In the genomic region with DNA sequence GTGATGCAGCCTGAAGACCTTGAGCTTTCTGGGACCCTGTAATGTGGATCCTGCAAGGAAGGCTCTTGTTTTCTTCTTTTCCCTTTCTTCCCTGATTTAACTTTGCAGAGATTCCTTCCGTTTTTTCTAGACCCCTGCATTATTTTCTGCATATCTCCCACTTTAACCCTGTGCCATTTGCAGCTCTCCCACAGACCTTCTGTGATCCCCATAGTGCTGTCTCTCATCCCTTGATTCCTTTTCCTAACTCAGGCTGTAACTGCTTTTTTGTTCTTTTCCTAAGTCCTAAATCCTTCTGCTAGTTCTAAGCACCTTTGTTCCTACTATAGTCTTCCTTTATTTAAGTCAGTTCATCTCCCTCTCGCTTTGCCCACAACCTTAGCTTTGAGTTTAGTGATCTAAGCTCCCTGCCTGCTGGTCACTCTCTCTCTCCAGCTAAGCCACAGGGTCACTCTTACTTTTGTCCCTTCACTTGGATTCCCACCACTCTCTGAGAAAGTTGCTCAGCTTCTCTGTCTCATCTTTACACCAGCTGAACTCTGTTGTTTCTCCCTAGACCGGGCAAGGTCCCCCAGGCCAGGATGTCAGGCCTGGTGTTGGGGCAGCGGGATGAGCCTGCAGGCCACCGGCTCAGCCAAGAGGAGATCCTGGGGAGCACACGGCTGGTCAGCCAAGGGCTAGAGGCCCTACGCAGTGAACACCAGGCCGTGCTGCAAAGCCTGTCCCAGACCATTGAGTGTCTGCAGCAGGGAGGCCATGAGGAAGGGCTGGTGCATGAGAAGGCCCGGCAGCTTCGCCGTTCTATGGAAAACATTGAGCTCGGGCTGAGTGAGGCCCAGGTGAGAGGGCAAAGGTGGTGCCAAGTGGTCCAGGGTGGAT, we compare ENCODE assay signal across 10 cellular contexts. TPM values are rescaled to one million over a fixed set of nuclear protein-coding genes. Genes with fewer than 3 reads are reported as not detected.
A peak's percentile ranks its signal among the peaks of the same experiment; 100 is the strongest.
DNase-seq lines count a peak whose midpoint lies in the region; ATAC-seq and TF ChIP-seq lines count a peak whose summit lies in the region.
"Had no signal": no experiment of that assay in that cellular context is flagged by ENCODE, and none has a peak within 500 bp of the region (broad histone marks: within the 10 kb centered on the region; RNA-seq: fewer than 3 reads in every experiment).

No MANE protein-coding gene starts in this region.

- TF ChIP-seq CTCF in thyroid gland (IDR thresholded peaks at IDR 0.05), result no peak

- no peak overlapping the region for H3K18ac ChIP-seq in mesenchymal stem cell (ENCODE audit: low read depth in 1 of 2, low read length in 2 of 2)

- H3K14ac ChIP-seq in mesenchymal stem cell (ENCODE audit: low read length in 2 of 2), result no peak overlapping the region

- peaks cover 35 to 40% of the 10 kb centered on the region in 2 experiments for H3K36me3 ChIP-seq in mesenchymal stem cell (ENCODE audit: control insufficient read depth in 1 of 2, insufficient read depth in 2 of 2, low read depth in 1 of 2, low read length in 2 of 2)
- peaks cover 6 to 17% of the 10 kb centered on the region in 2 donors for H3K36me3 ChIP-seq in thyroid gland

- H3K27me3 ChIP-seq in mesenchymal stem cell (ENCODE audit: control insufficient read depth in 1 of 2, insufficient read depth in 1 of 2, low read length in 2 of 2) (no peaks in the 10 kb centered on the region), thyroid gland (no peaks in the 10 kb centered on the region)

- CTCF ChIA-PET in activated naive CD4-positive, alpha-beta T cell treated with anti-CD3 and anti-CD28 coated beads for 36 hours (lab: Charles Lee), result interaction anchor here (1.0 kb wide), 1 partner anchor 9 kb away, joined by 6 read pairs; no protein-coding TSS in a partner anchor

- POLR2A ChIA-PET in activated naive CD8-positive, alpha-beta T cell treated with anti-CD3 and anti-CD28 coated beads, Interleukin-2, amount 10 ng/mL, durations not matched to agents 7 days and 5 days (lab: Charles Lee), result interaction anchor here (1.1 to 3.0 kb wide), 2 partner anchors 40 to 82 kb away, joined by 3 to 13 read pairs; a partner anchor contains a TSS

- 88% methylated on average over 12 of the region's 12 CpGs for WGBS in mesenchymal stem cell
- WGBS in thyroid gland, 2 donors, result 84 to 89% methylated on average over 12 of the region's 12 CpGs

- no peaks in the 10 kb centered on the region for H3K9me3 Mint-ChIP-seq in activated naive CD4-positive, alpha-beta T cell treated with anti-CD3 and anti-CD28 coated beads for 36 hours
- no peaks in the 10 kb centered on the region for H3K9me3 Mint-ChIP-seq in activated naive CD8-positive, alpha-beta T cell treated with anti-CD3 and anti-CD28 coated beads, Interleukin-2, amount 10 ng/mL, durations not matched to agents 7 days and 5 days

- no peak for TF ChIP-seq POLR2A in thyroid gland (IDR thresholded peaks at IDR 0.05)

- peak overlapping the region; percentile 86 for H3K4me3 Mint-ChIP-seq in activated naive CD4-positive, alpha-beta T cell treated with anti-CD3 and anti-CD28 coated beads for 36 hours
- peak overlapping the region; percentile 87 for H3K4me3 Mint-ChIP-seq in activated naive CD8-positive, alpha-beta T cell treated with anti-CD3 and anti-CD28 coated beads, Interleukin-2, amount 10 ng/mL, durations not matched to agents 7 days and 5 days

- H4K91ac ChIP-seq in mesenchymal stem cell (ENCODE audit: low read length), result no peak overlapping the region

- ATAC-seq in activated naive CD8-positive, alpha-beta T cell treated with anti-CD3 and anti-CD28 coated beads, Interleukin-2, amount 10 ng/mL, durations not matched to agents 7 days and 5 days (ENCODE audit: low read depth), result no peak

- H3K4me3 ChIP-seq in mesenchymal stem cell (ENCODE audit: insufficient read depth in 1 of 2, low read depth in 1 of 2, low read length in 2 of 2) (peak overlapping the region in 1 of 2 experiments; percentile 99), thyroid gland (replicated peaks in 1 of 3) (no peak overlapping the region)

- H3K4me1 Mint-ChIP-seq in activated naive CD4-positive, alpha-beta T cell treated with anti-CD3 and anti-CD28 coated beads for 36 hours (ENCODE audit: low read depth), result peaks cover 29% of the 10 kb centered on the region
- peaks cover 21% of the 10 kb centered on the region for H3K4me1 Mint-ChIP-seq in activated naive CD8-positive, alpha-beta T cell treated with anti-CD3 and anti-CD28 coated beads, Interleukin-2, amount 10 ng/mL, durations not matched to agents 7 days and 5 days

- peaks cover 14% of the 10 kb centered on the region for H3K36me3 Mint-ChIP-seq in activated naive CD4-positive, alpha-beta T cell treated with anti-CD3 and anti-CD28 coated beads for 36 hours (ENCODE audit: low read depth)
- peaks cover 4% of the 10 kb centered on the region for H3K36me3 Mint-ChIP-seq in activated naive CD8-positive, alpha-beta T cell treated with anti-CD3 and anti-CD28 coated beads, Interleukin-2, amount 10 ng/mL, durations not matched to agents 7 days and 5 days

- H3K27me3 Mint-ChIP-seq in activated naive CD4-positive, alpha-beta T cell treated with anti-CD3 and anti-CD28 coated beads for 36 hours (ENCODE audit: low read depth), result no peaks in the 10 kb centered on the region
- H3K27me3 Mint-ChIP-seq in activated naive CD8-positive, alpha-beta T cell treated with anti-CD3 and anti-CD28 coated beads, Interleukin-2, amount 10 ng/mL, durations not matched to agents 7 days and 5 days, result no peaks in the 10 kb centered on the region

- H3K4me2 ChIP-seq in mesenchymal stem cell (ENCODE audit: low read length, poor library complexity, severe bottlenecking), result peak overlapping the region; percentile 86

- H3K27ac Mint-ChIP-seq in activated naive CD4-positive, alpha-beta T cell treated with anti-CD3 and anti-CD28 coated beads for 36 hours, result no peak overlapping the region
- peak overlapping the region; percentile 96 for H3K27ac Mint-ChIP-seq in activated naive CD8-positive, alpha-beta T cell treated with anti-CD3 and anti-CD28 coated beads, Interleukin-2, amount 10 ng/mL, durations not matched to agents 7 days and 5 days

- no peak overlapping the region for H2BK5ac ChIP-seq in mesenchymal stem cell (ENCODE audit: low read depth, low read length, poor library complexity, severe bottlenecking)

- H3K23ac ChIP-seq in mesenchymal stem cell (ENCODE audit: low read length in 2 of 2), result no peak overlapping the region

- intact Hi-C loops in activated naive CD4-positive, alpha-beta T cell treated with anti-CD3 and anti-CD28 coated beads for 36 hours (cut with micrococcal nuclease), result no loop called here
- intact Hi-C loops in thyroid gland (cut with DNase I), result loop anchor here (5.0 kb wide), 1 partner anchor 86 kb away; no protein-coding TSS in a partner anchor

- H3K9me3 ChIP-seq in mesenchymal stem cell (ENCODE audit: control insufficient read depth, low read length), result no peaks in the 10 kb centered on the region
- no peaks in the 10 kb centered on the region for H3K9me3 ChIP-seq in thyroid gland

- H2BK120ac ChIP-seq in mesenchymal stem cell (ENCODE audit: low read depth, low read length), result no peak overlapping the region

- no peak overlapping the region for H4K8ac ChIP-seq in mesenchymal stem cell (ENCODE audit: low read length)

- peaks cover 17% of the 10 kb centered on the region for H3K79me1 ChIP-seq in mesenchymal stem cell (replicated peaks; ENCODE audit: low read length, poor library complexity, severe bottlenecking)

- H2BK15ac ChIP-seq in mesenchymal stem cell (ENCODE audit: low read depth, poor library complexity, severe bottlenecking), result no peak overlapping the region

- peaks cover 11% of the 10 kb centered on the region for H3K4me1 ChIP-seq in mesenchymal stem cell (ENCODE audit: control insufficient read depth, insufficient read depth, low read depth, low read length)
- H3K4me1 ChIP-seq in thyroid gland, result peaks cover 16 to 24% of the 10 kb centered on the region in 2 donors

- peak overlapping the region in 1 of 2 experiments; percentile 61 for H3K4ac ChIP-seq in mesenchymal stem cell (ENCODE audit: low read depth in 1 of 2, low read length in 2 of 2)

- DNase-seq in activated naive CD4-positive, alpha-beta T cell treated with anti-CD3 and anti-CD28 coated beads for 36 hours, result no peak
- DNase-seq in activated naive CD4-positive, alpha-beta T cell treated with Interleukin-2 at 50 U/mL for 16 hours, result no peak
- no peak for DNase-seq in activated naive CD8-positive, alpha-beta T cell treated with anti-CD3 and anti-CD28 coated beads, Interleukin-2, amount 10 ng/mL, durations not matched to agents 7 days and 5 days
- DNase-seq in mesenchymal stem cell (no peak), thyroid gland (no peak), NCI-H82 treated with DMSO at 0.1 percent for 48 hours (lab: John Stamatoyannopoulos, UW; ENCODE audit: unreplicated experiment) (no peak), DMS153 (lab: John Stamatoyannopoulos, UW) (no peak), SIG-M5 treated with dmso at 0.1 percent for 504 hours (lab: John Stamatoyannopoulos, UW; ENCODE audit: unreplicated experiment) (no peak)
- DNase-seq: stimulated activated naive CD4-positive, alpha-beta T cell; T1000 had no signal

- peak overlapping the region; percentile 99 for H3K9ac ChIP-seq in mesenchymal stem cell (ENCODE audit: low read length)

- no peak overlapping the region for H2AK5ac ChIP-seq in mesenchymal stem cell (ENCODE audit: low read length, severe bottlenecking)

- H3K27ac ChIP-seq in mesenchymal stem cell (ENCODE audit: low read length, poor library complexity, severe bottlenecking) (no peak overlapping the region), thyroid gland (peak overlapping the region in 2 of 3 donors; percentile 77 to 91)

- no peak overlapping the region for H2AFZ ChIP-seq in mesenchymal stem cell (ENCODE audit: low read depth, low read length)

- no peak overlapping the region for H2BK12ac ChIP-seq in mesenchymal stem cell (ENCODE audit: low read length in 2 of 2)

RNA-seq across cellular contexts. Expression of a gene that starts 1.6 kb away (rescaled TPM):
- total RNA-seq in activated naive CD4-positive, alpha-beta T cell treated with anti-CD3 and anti-CD28 coated beads for 36 hours, result 10 to 100 TPM; 12.0 to 12.3 TPM
- 10 to 100 TPM; 25.2 to 33.8 TPM for total RNA-seq in activated naive CD8-positive, alpha-beta T cell treated with anti-CD3 and anti-CD28 coated beads, Interleukin-2, amount 10 ng/mL, durations not matched to agents 7 days and 5 days
- polyA plus RNA-seq in mesenchymal stem cell (2013, experiment 1 of 2), result 9.8 TPM
- 10.1 TPM for polyA plus RNA-seq in mesenchymal stem cell (2013, experiment 2 of 2)
- 10 to 100 TPM; 23.4 to 41.0 (median 30.4) TPM for total RNA-seq in thyroid gland

RNA-seq across cellular contexts. Expression of a gene that starts 1.8 kb away (rescaled TPM):
- 10 to 100 TPM; 87.7 to 95.1 TPM for total RNA-seq in activated naive CD4-positive, alpha-beta T cell treated with anti-CD3 and anti-CD28 coated beads for 36 hours
- total RNA-seq in activated naive CD8-positive, alpha-beta T cell treated with anti-CD3 and anti-CD28 coated beads, Interleukin-2, amount 10 ng/mL, durations not matched to agents 7 days and 5 days, result 10 to 100 TPM; 50.1 to 65.2 TPM
- polyA plus RNA-seq in mesenchymal stem cell (2013, experiment 1 of 2), result 41.7 TPM
- 38.3 TPM for polyA plus RNA-seq in mesenchymal stem cell (2013, experiment 2 of 2)
- 10 to 100 TPM; 12.9 to 31.9 (median 17.7) TPM for total RNA-seq in thyroid gland

RNA-seq across cellular contexts. Expression of a gene that starts 7.3 kb away (rescaled TPM):
- 10 to 100 TPM; 21.9 to 22.1 TPM for total RNA-seq in activated naive CD4-positive, alpha-beta T cell treated with anti-CD3 and anti-CD28 coated beads for 36 hours
- 10 to 100 TPM; 10.2 to 12.7 TPM for total RNA-seq in activated naive CD8-positive, alpha-beta T cell treated with anti-CD3 and anti-CD28 coated beads, Interleukin-2, amount 10 ng/mL, durations not matched to agents 7 days and 5 days
- polyA plus RNA-seq in mesenchymal stem cell (2013, experiment 1 of 2), result 20.3 TPM
- polyA plus RNA-seq in mesenchymal stem cell (2013, experiment 2 of 2), result 19.0 TPM
- 10 to 100 TPM; 20.7 to 39.6 (median 28.6) TPM for total RNA-seq in thyroid gland

RNA-seq across cellular contexts. Expression of a gene that starts 15.1 kb away (rescaled TPM):
- 1 to 10 TPM; 2.0 to 2.2 TPM for total RNA-seq in activated naive CD4-positive, alpha-beta T cell treated with anti-CD3 and anti-CD28 coated beads for 36 hours
- total RNA-seq in activated naive CD8-positive, alpha-beta T cell treated with anti-CD3 and anti-CD28 coated beads, Interleukin-2, amount 10 ng/mL, durations not matched to agents 7 days and 5 days, result 1 to 10 TPM; 1.4 to 1.9 TPM
- polyA plus RNA-seq in mesenchymal stem cell (2013, experiment 1 of 2), result 73.1 TPM
- 71.9 TPM for polyA plus RNA-seq in mesenchymal stem cell (2013, experiment 2 of 2)
- 10 to 100 TPM; 43.8 to 58.9 (median 55.0) TPM for total RNA-seq in thyroid gland

RNA-seq across cellular contexts. Expression of a gene that starts 39.6 kb away (rescaled TPM):
- 10 to 100 TPM; 31.0 to 32.7 TPM for total RNA-seq in activated naive CD4-positive, alpha-beta T cell treated with anti-CD3 and anti-CD28 coated beads for 36 hours
- total RNA-seq in activated naive CD8-positive, alpha-beta T cell treated with anti-CD3 and anti-CD28 coated beads, Interleukin-2, amount 10 ng/mL, durations not matched to agents 7 days and 5 days, result 10 to 100 TPM; 63.8 to 65.6 TPM
- polyA plus RNA-seq in mesenchymal stem cell (2013, experiment 1 of 2), result 117 TPM
- polyA plus RNA-seq in mesenchymal stem cell (2013, experiment 2 of 2), result 116 TPM
- 10 to 100 TPM; 41.5 to 68.5 (median 56.7) TPM for total RNA-seq in thyroid gland
